ENCODE assay signal across 15 cellular contexts in the genomic region with DNA sequence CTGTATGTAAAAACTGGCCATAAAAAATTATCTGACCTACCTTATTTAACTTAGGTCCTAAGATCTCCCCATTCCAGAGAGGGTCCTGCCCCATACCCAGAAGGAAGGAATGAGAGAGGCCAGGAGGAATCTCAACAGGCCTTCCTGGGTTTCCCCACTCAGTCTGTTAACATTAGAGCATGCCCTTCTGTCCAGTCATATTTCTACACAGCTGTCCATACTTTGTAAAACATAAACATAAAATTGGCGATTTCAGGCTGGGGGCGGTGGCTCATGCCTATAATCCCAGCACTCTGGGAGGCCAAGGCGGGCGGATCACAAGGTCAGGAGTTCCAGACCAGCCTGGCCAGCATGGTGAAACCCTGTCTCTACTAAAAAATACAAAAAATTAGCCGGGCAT. TPM values are rescaled to one million over a fixed set of nuclear protein-coding genes. Genes with fewer than 3 reads are reported as not detected.
DNase-seq lines count a peak whose midpoint lies in the region; ATAC-seq and TF ChIP-seq lines count a peak whose summit lies in the region.
"Not testable (repeated sequence)": the region's sequence is repeated elsewhere in the genome, so short reads cannot be mapped to it uniquely, and the experiment has no call there.
"Had no signal": no experiment of that assay in that cellular context is flagged by ENCODE, and none has a peak within 500 bp of the region (broad histone marks: within the 10 kb centered on the region; RNA-seq: fewer than 3 reads in every experiment).

No MANE protein-coding gene starts in this region.

- POLR2A ChIA-PET in AG04450 (lab: Yijun Ruan, JAX); IMR-90 (lab: Charles Lee; ENCODE audit: unreplicated experiment); activated CD8-positive, alpha-beta T cell treated with anti-CD3 and anti-CD28 coated beads, Interleukin-2, amount 10 ng/mL, durations not matched to agents 7 days and 5 days (lab: Charles Lee): not testable (repeated sequence)

- H4K5ac ChIP-seq in IMR-90 (ENCODE audit: low read depth, low read length), result not testable (repeated sequence)

- H3K27ac Mint-ChIP-seq in activated CD8-positive, alpha-beta T cell treated with anti-CD3 and anti-CD28 coated beads, Interleukin-2, amount 10 ng/mL, durations not matched to agents 7 days and 5 days, result peak overlapping the region; percentile 15
- H3K27ac Mint-ChIP-seq in neural crest cell (ENCODE audit: unreplicated experiment), result peak overlapping the region; percentile 5

- H3K23ac ChIP-seq in IMR-90 (ENCODE audit: low read depth, low read length); mesenchymal stem cell (ENCODE audit: low read length in 2 of 2): not testable (repeated sequence)

- CTCF ChIA-PET in AG04450 (lab: Charles Lee), result interaction anchor here (1.1 to 2.5 kb wide), 3 partner anchors 14 to 46 kb away, joined by 3 to 18 read pairs (median 11); no protein-coding TSS in a partner anchor
- CTCF ChIA-PET in IMR-90 (lab: Yijun Ruan, JAX), result interaction anchor here (1.0 kb wide), 1 partner anchor 21 kb away, joined by 6 read pairs; no protein-coding TSS in a partner anchor
- CTCF ChIA-PET in activated CD8-positive, alpha-beta T cell treated with anti-CD3 and anti-CD28 coated beads, Interleukin-2, amount 10 ng/mL, durations not matched to agents 7 days and 5 days (lab: Charles Lee), result interaction anchor here (0.9 to 1.8 kb wide), 6 partner anchors 9 to 47 kb away, joined by 3 to 6 read pairs (median 3); no protein-coding TSS in a partner anchor

- H2BK5ac ChIP-seq in IMR-90 (ENCODE audit: low read depth, low read length, poor library complexity, severe bottlenecking), result peak overlapping the region; percentile 7
- not testable (repeated sequence) for H2BK5ac ChIP-seq in mesenchymal stem cell (ENCODE audit: low read depth, low read length, poor library complexity, severe bottlenecking)

- 0 out of 2 replicates have a peak overlapping the region, but pooled peaks have one; percentile 28 for H4K91ac ChIP-seq in IMR-90 (ENCODE audit: insufficient read depth, low read depth, low read length)
- not testable (repeated sequence) for H4K91ac ChIP-seq in mesenchymal stem cell (ENCODE audit: low read length)

- not testable (repeated sequence) for H3K9me1 ChIP-seq in IMR-90 (ENCODE audit: insufficient read depth, low read length)

- H2AK9ac ChIP-seq in IMR-90 (replicated peaks; ENCODE audit: low read depth, low read length, poor library complexity), result not testable (repeated sequence)

- H2AFZ ChIP-seq in IMR-90 (replicated peaks; ENCODE audit: low read length, poor library complexity); mesenchymal stem cell (ENCODE audit: low read depth, low read length): not testable (repeated sequence)

- not testable (repeated sequence) for TF ChIP-seq POLR2A in IMR-90 (IDR thresholded peaks at IDR 0.05; ENCODE audit: low read depth, low read length)

- not testable (repeated sequence) for H2AK5ac ChIP-seq in IMR-90 (ENCODE audit: low read depth, low read length); mesenchymal stem cell (ENCODE audit: low read length, severe bottlenecking)

- not testable (repeated sequence) for H3K14ac ChIP-seq in IMR-90 (replicated peaks; ENCODE audit: low read depth, low read length); mesenchymal stem cell (ENCODE audit: low read length in 2 of 2)

- H2BK120ac ChIP-seq in IMR-90 (ENCODE audit: low read depth, low read length), result 0 out of 2 replicates have a peak overlapping the region, but pooled peaks have one; percentile 50
- H2BK120ac ChIP-seq in mesenchymal stem cell (ENCODE audit: low read depth, low read length), result not testable (repeated sequence)

- H3K79me1 ChIP-seq in IMR-90 (ENCODE audit: low read depth in 1 of 2, low read length in 2 of 2); mesenchymal stem cell (replicated peaks; ENCODE audit: low read length, poor library complexity, severe bottlenecking): not testable (repeated sequence)

- not testable (repeated sequence) for TF ChIP-seq CTCF in AG04450 (IDR thresholded peaks at IDR 0.05; ENCODE audit: low read depth, low read length); IMR-90 (conservative IDR thresholded peaks at IDR 0.05; ENCODE audit: low read depth, low read length); neural crest cell (conservative IDR thresholded peaks at IDR 0.05)

- DNase-seq in AG04450 (ENCODE audit: low read depth, low spot score), result peak; percentile 66
- peak; percentile 88 for DNase-seq in IMR-90
- not testable (repeated sequence) for DNase-seq in activated CD8-positive, alpha-beta T cell treated with anti-CD3 and anti-CD28 coated beads, Interleukin-2, amount 10 ng/mL, durations not matched to agents 7 days and 5 days; neural crest cell (ENCODE audit: low read depth, low spot score)
- DNase-seq in fibroblast of peridontal ligament (ENCODE audit: extremely low read depth), result peak; percentile 73
- peak; percentile 64 for DNase-seq in mesenchymal stem cell
- peak; percentile 17 for DNase-seq in posterior vena cava (ENCODE audit: low spot score)

- not testable (repeated sequence) for H2BK20ac ChIP-seq in IMR-90 (ENCODE audit: low read depth, low read length)

- H3K4me2 ChIP-seq in IMR-90 (ENCODE audit: low read depth, low read length); mesenchymal stem cell (ENCODE audit: low read length, poor library complexity, severe bottlenecking): not testable (repeated sequence)

- H2BK12ac ChIP-seq in mesenchymal stem cell (ENCODE audit: low read length in 2 of 2), result not testable (repeated sequence)

- TF ChIP-seq RAD21 in IMR-90 (IDR thresholded peaks at IDR 0.05; ENCODE audit: low read length), result not testable (repeated sequence)

- H2BK15ac ChIP-seq in IMR-90 (ENCODE audit: low read depth, low read length); mesenchymal stem cell (ENCODE audit: low read depth, poor library complexity, severe bottlenecking): not testable (repeated sequence)

- peak; percentile 93 for ATAC-seq in IMR-90 (ENCODE audit: low read depth)
- not testable (repeated sequence) for ATAC-seq in activated CD8-positive, alpha-beta T cell treated with anti-CD3 and anti-CD28 coated beads, Interleukin-2, amount 10 ng/mL, durations not matched to agents 7 days and 5 days

- H3K36me3 ChIP-seq in IMR-90 (ENCODE audit: control insufficient read depth, insufficient read depth, low read length); mesenchymal stem cell (ENCODE audit: control insufficient read depth in 1 of 2, insufficient read depth in 2 of 2, low read depth in 1 of 2, low read length in 2 of 2): not testable (repeated sequence)

- BruUV-seq in IMR-90 (replicated peaks; lab: Mats Ljungman, UMichigan), result not testable (repeated sequence)

- H4K8ac ChIP-seq in IMR-90 (ENCODE audit: low read depth in 2 of 2, low read length in 2 of 2), result 0 out of 4 replicates have a peak overlapping the region, but pooled peaks of 1 of the 2 experiments have one; percentile 6
- H4K8ac ChIP-seq in mesenchymal stem cell (ENCODE audit: low read length), result not testable (repeated sequence)

- intact Hi-C loops in IMR-90 (cut with micrococcal nuclease); posterior vena cava (cut with DNase I): not testable (repeated sequence)

- not testable (repeated sequence) for H3K9ac ChIP-seq in IMR-90 (ENCODE audit: low read depth, low read length); mesenchymal stem cell (ENCODE audit: low read length)

- not testable (repeated sequence) for H3K4me1 ChIP-seq in IMR-90 (ENCODE audit: control insufficient read depth, insufficient read depth, low read length); mesenchymal stem cell (ENCODE audit: control insufficient read depth, insufficient read depth, low read depth, low read length)

- H3K4me1 Mint-ChIP-seq in activated CD8-positive, alpha-beta T cell treated with anti-CD3 and anti-CD28 coated beads, Interleukin-2, amount 10 ng/mL, durations not matched to agents 7 days and 5 days (ENCODE audit: low read depth), result peaks cover 15% of the 10 kb centered on the region
- not testable (repeated sequence) for H3K4me1 Mint-ChIP-seq in neural crest cell

- H3K4me3 Mint-ChIP-seq in activated CD8-positive, alpha-beta T cell treated with anti-CD3 and anti-CD28 coated beads, Interleukin-2, amount 10 ng/mL, durations not matched to agents 7 days and 5 days; neural crest cell: not testable (repeated sequence)

- not testable (repeated sequence) for H3K9me3 Mint-ChIP-seq in activated CD8-positive, alpha-beta T cell treated with anti-CD3 and anti-CD28 coated beads, Interleukin-2, amount 10 ng/mL, durations not matched to agents 7 days and 5 days (ENCODE audit: insufficient read depth); neural crest cell

- H3K36me3 Mint-ChIP-seq in activated CD8-positive, alpha-beta T cell treated with anti-CD3 and anti-CD28 coated beads, Interleukin-2, amount 10 ng/mL, durations not matched to agents 7 days and 5 days (ENCODE audit: low read depth); neural crest cell (ENCODE audit: low read depth): not testable (repeated sequence)

- H3K27me3 Mint-ChIP-seq in activated CD8-positive, alpha-beta T cell treated with anti-CD3 and anti-CD28 coated beads, Interleukin-2, amount 10 ng/mL, durations not matched to agents 7 days and 5 days (ENCODE audit: low read depth), result not testable (repeated sequence)
- peaks cover 11% of the 10 kb centered on the region for H3K27me3 Mint-ChIP-seq in neural crest cell (ENCODE audit: low read depth)

- not testable (repeated sequence) for H3K9me3 ChIP-seq in AG04450 (ENCODE audit: control insufficient read depth, insufficient read depth, low read length); IMR-90 (ENCODE audit: control insufficient read depth, insufficient read depth, low read length); mesenchymal stem cell (ENCODE audit: control insufficient read depth, low read length)

- 82% methylated on average over 2 of the region's 5 CpGs; no CpG with 5 or more reads in 1 of the 2 experiments for WGBS in IMR-90 (ENCODE audit: extremely low coverage in 2 of 2, insufficient read length in 1 of 2), 2 experiments
- WGBS in mesenchymal stem cell, result 84% methylated on average over 5 of the region's 5 CpGs

- H3K56ac ChIP-seq in IMR-90 (ENCODE audit: extremely low read depth, insufficient read depth, low read length), result peak overlapping the region; percentile 28; the same call in 1 of the 2 replicates

- H3K18ac ChIP-seq in IMR-90 (ENCODE audit: low read depth, low read length); mesenchymal stem cell (ENCODE audit: low read depth in 1 of 2, low read length in 2 of 2): not testable (repeated sequence)

- H3K27ac ChIP-seq in AG04450 (ENCODE audit: low read depth, low read length) (peak overlapping the region; percentile 57), IMR-90 (ENCODE audit: insufficient read depth, low read length) (peak overlapping the region; percentile 54; the same call in 1 of the 2 replicates)
- H3K27ac ChIP-seq in mesenchymal stem cell (ENCODE audit: low read length, poor library complexity, severe bottlenecking), result not testable (repeated sequence)

- not testable (repeated sequence) for H3K4me3 ChIP-seq in AG04450 (ENCODE audit: low read depth, low read length); IMR-90 (ENCODE audit: insufficient read depth, low read depth, low read length); mesenchymal stem cell (ENCODE audit: insufficient read depth in 1 of 2, low read depth in 1 of 2, low read length in 2 of 2)

- H3K4ac ChIP-seq in IMR-90 (ENCODE audit: low read depth, low read length); mesenchymal stem cell (ENCODE audit: low read depth in 1 of 2, low read length in 2 of 2): not testable (repeated sequence)

- in situ Hi-C loops in IMR-90 (cut with MboI; ENCODE audit: low sequenced_read_pairs), result not testable (repeated sequence)

- dilution Hi-C loops in IMR-90 (cut with HindIII; ENCODE audit: low sequenced_read_pairs, unreplicated experiment), result not testable (repeated sequence)

- H4K20me1 ChIP-seq in IMR-90 (ENCODE audit: insufficient read depth, low read length), result not testable (repeated sequence)

- peaks cover 24% of the 10 kb centered on the region for H3K27me3 ChIP-seq in AG04450 (ENCODE audit: control insufficient read depth, insufficient read depth, low read length)
- H3K27me3 ChIP-seq in IMR-90 (ENCODE audit: control insufficient read depth, insufficient read depth, low read length), result peaks cover 24% of the 10 kb centered on the region
- peaks cover 27 to 33% of the 10 kb centered on the region in 2 experiments for H3K27me3 ChIP-seq in mesenchymal stem cell (ENCODE audit: control insufficient read depth in 1 of 2, insufficient read depth in 1 of 2, low read length in 2 of 2)

RNA-seq across cellular contexts. Expression of a gene that starts 6.0 kb away (rescaled TPM):
- polyA plus RNA-seq in AG04450 (2011; rRNA removed) (8.0 and 8.9 TPM in 2 replicates), IMR-90 (2012; rRNA removed) (0.94 and 1.4 TPM in 2 replicates)
- 1.00 and 1.8 TPM in 2 replicates for polyA minus RNA-seq in AG04450 (2011; rRNA and poly(A)+ RNA removed)
- total RNA-seq in IMR-90 (2012; rRNA removed) (not detected in 2 replicates), neural crest cell (0.51 TPM in 1 of 2 replicates, not detected in the other), posterior vena cava (under 1 TPM in 1 of 2 donors, not detected in 1; 0.33 TPM)
- 1.6 and 2.0 TPM in 2 replicates for polyA plus RNA-seq in IMR-90 (2012; cell fraction: cytosol; rRNA removed)
- 0.33 and 1.3 TPM in 2 replicates for polyA plus RNA-seq in IMR-90 (2012; cell fraction: nucleus; rRNA removed; ENCODE audit: low replicate concordance)
- not detected for total RNA-seq in activated CD8-positive, alpha-beta T cell treated with anti-CD3 and anti-CD28 coated beads, Interleukin-2, amount 10 ng/mL, durations not matched to agents 7 days and 5 days
- 1.3 TPM for polyA plus RNA-seq in mesenchymal stem cell (2013, experiment 1 of 2)
- polyA plus RNA-seq in mesenchymal stem cell (2013, experiment 2 of 2), result 0.96 TPM
- total RNA-seq: Calu3; CD4-positive, alpha-beta memory T cell; H4; HFFc6 had no signal
- polyA plus RNA-seq: CD14-positive monocyte had no signal

RNA-seq across cellular contexts. Expression of a gene that starts 16.0 kb away (rescaled TPM):
- polyA plus RNA-seq in AG04450 (2011; rRNA removed) (5.8 and 6.4 TPM in 2 replicates), IMR-90 (2012; rRNA removed) (3.6 and 4.0 TPM in 2 replicates)
- 10.2 and 12.0 TPM in 2 replicates for polyA minus RNA-seq in AG04450 (2011; rRNA and poly(A)+ RNA removed)
- total RNA-seq in IMR-90 (2012; rRNA removed) (5.2 and 5.3 TPM in 2 replicates), neural crest cell (27.9 and 28.6 TPM in 2 replicates), posterior vena cava (1 to 10 TPM; 4.8 to 5.6 TPM)
- polyA plus RNA-seq in IMR-90 (2012; cell fraction: cytosol; rRNA removed), result 1.7 and 2.0 TPM in 2 replicates
- 2.0 and 3.8 TPM in 2 replicates for polyA plus RNA-seq in IMR-90 (2012; cell fraction: nucleus; rRNA removed; ENCODE audit: low replicate concordance)
- 1 to 10 TPM; 7.7 to 8.2 TPM for total RNA-seq in activated CD8-positive, alpha-beta T cell treated with anti-CD3 and anti-CD28 coated beads, Interleukin-2, amount 10 ng/mL, durations not matched to agents 7 days and 5 days
- 2.9 TPM for polyA plus RNA-seq in mesenchymal stem cell (2013, experiment 1 of 2)
- polyA plus RNA-seq in mesenchymal stem cell (2013, experiment 2 of 2), result 3.0 TPM

RNA-seq across cellular contexts. Expression of a gene that starts 27.6 kb away (rescaled TPM):
- not detected in 2 replicates for polyA plus RNA-seq in AG04450 (2011; rRNA removed)
- polyA minus RNA-seq in AG04450 (2011; rRNA and poly(A)+ RNA removed), result 0.04 TPM in 1 of 2 replicates, not detected in the other
- under 0.01 TPM in 1 of 2 replicates, not detected in the other for total RNA-seq in IMR-90 (2012; rRNA removed)
- polyA plus RNA-seq in IMR-90 (2012; rRNA removed), result not detected in 2 replicates
- not detected in 2 replicates for polyA plus RNA-seq in IMR-90 (2012; cell fraction: cytosol; rRNA removed)
- polyA plus RNA-seq in IMR-90 (2012; cell fraction: nucleus; rRNA removed; ENCODE audit: low replicate concordance), result 0.14 and 0.17 TPM in 2 replicates
- total RNA-seq in activated CD8-positive, alpha-beta T cell treated with anti-CD3 and anti-CD28 coated beads, Interleukin-2, amount 10 ng/mL, durations not matched to agents 7 days and 5 days, result 1 to 10 TPM; 1.3 to 1.4 TPM
- polyA plus RNA-seq in mesenchymal stem cell (2013, experiment 1 of 2), result not detected
- not detected for polyA plus RNA-seq in mesenchymal stem cell (2013, experiment 2 of 2)
- total RNA-seq in neural crest cell, result 0.25 and 0.40 TPM in 2 replicates
- total RNA-seq in posterior vena cava, result 1 to 10 TPM in 1 of 2 donors, under 1 TPM in 1; 0.28 to 1.0 TPM
- total RNA-seq: Daoy, G401, GM23338, H4 had no signal
- polyA plus RNA-seq: CD4-positive, alpha-beta memory T cell; GM23338 had no signal

RNA-seq across cellular contexts. Expression of a gene that starts 56.3 kb away (rescaled TPM):
- polyA plus RNA-seq in AG04450 (2011; rRNA removed) (8.3 and 11.9 TPM in 2 replicates), IMR-90 (2012; rRNA removed) (7.2 and 8.9 TPM in 2 replicates)
- polyA minus RNA-seq in AG04450 (2011; rRNA and poly(A)+ RNA removed), result 6.1 and 9.0 TPM in 2 replicates
- total RNA-seq in IMR-90 (2012; rRNA removed) (10.9 and 14.7 TPM in 2 replicates), neural crest cell (44.0 and 49.6 TPM in 2 replicates), posterior vena cava (10 to 100 TPM in 1 of 2 donors, 1 to 10 TPM in 1; 8.8 to 12.4 TPM)
- polyA plus RNA-seq in IMR-90 (2012; cell fraction: cytosol; rRNA removed), result 1.2 and 2.3 TPM in 2 replicates
- 3.6 and 28.5 TPM in 2 replicates for polyA plus RNA-seq in IMR-90 (2012; cell fraction: nucleus; rRNA removed; ENCODE audit: low replicate concordance)
- 10 to 100 TPM; 56.4 to 56.9 TPM for total RNA-seq in activated CD8-positive, alpha-beta T cell treated with anti-CD3 and anti-CD28 coated beads, Interleukin-2, amount 10 ng/mL, durations not matched to agents 7 days and 5 days
- 6.2 TPM for polyA plus RNA-seq in mesenchymal stem cell (2013, experiment 1 of 2)
- polyA plus RNA-seq in mesenchymal stem cell (2013, experiment 2 of 2), result 5.8 TPM
